Comparison of ENCODE assay signal across 17 cellular contexts in genomic region chr6:166866839-166867637, GRCh38.
"Had no signal": no experiment of that assay in that cellular context is flagged by ENCODE, and none has a peak within 500 bp of the region (broad histone marks: within the 10 kb centered on the region; RNA-seq: fewer than 3 reads in every experiment).

No MANE protein-coding gene starts in this region.

- H3K4me3 Mint-ChIP-seq: activated CD4-positive, alpha-beta memory T cell treated with anti-CD3 and anti-CD28 coated beads, Interleukin-2, amount 10 ng/mL, durations not matched to agents 7 days and 5 days; activated naive CD8-positive, alpha-beta T cell; memory B cell; natural killer cell; stimulated activated effector memory CD8-positive, alpha-beta T cell treated with anti-CD3 and anti-CD28 coated beads, Interleukin-12 subunit alpha, Interleukin-12 subunit beta, amount 100 ng/mL, for 72 hours had no signal

- H3K36me3 Mint-ChIP-seq: activated naive CD8-positive, alpha-beta T cell; natural killer cell; stimulated activated effector memory CD8-positive, alpha-beta T cell treated with anti-CD3 and anti-CD28 coated beads, Interleukin-12 subunit alpha, Interleukin-12 subunit beta, amount 100 ng/mL, for 72 hours had no signal

- H3K4me3 ChIP-seq: left ventricle myocardium inferior, tibial nerve, uterus had no signal

- H3K27ac Mint-ChIP-seq: activated CD4-positive, alpha-beta memory T cell treated with anti-CD3 and anti-CD28 coated beads, Interleukin-2, amount 10 ng/mL, durations not matched to agents 7 days and 5 days; activated naive CD8-positive, alpha-beta T cell; memory B cell; natural killer cell; stimulated activated effector memory CD8-positive, alpha-beta T cell treated with anti-CD3 and anti-CD28 coated beads, Interleukin-12 subunit alpha, Interleukin-12 subunit beta, amount 100 ng/mL, for 72 hours had no signal

- H3K27ac ChIP-seq: left ventricle myocardium inferior, neutrophil, tibial nerve, uterus had no signal

- H3K27me3 ChIP-seq: uterus had no signal

- H3K27me3 Mint-ChIP-seq: activated naive CD8-positive, alpha-beta T cell had no signal

- ATAC-seq: natural killer cell; stimulated activated effector memory CD8-positive, alpha-beta T cell treated with anti-CD3 and anti-CD28 coated beads, Interleukin-12 subunit alpha, Interleukin-12 subunit beta, amount 100 ng/mL, for 72 hours had no signal

- H3K36me3 ChIP-seq: left ventricle myocardium inferior, neutrophil, tibial nerve, uterus had no signal

- H3K9me3 Mint-ChIP-seq: activated CD4-positive, alpha-beta memory T cell treated with anti-CD3 and anti-CD28 coated beads, Interleukin-2, amount 10 ng/mL, durations not matched to agents 7 days and 5 days; memory B cell; natural killer cell; stimulated activated effector memory CD8-positive, alpha-beta T cell treated with anti-CD3 and anti-CD28 coated beads, Interleukin-12 subunit alpha, Interleukin-12 subunit beta, amount 100 ng/mL, for 72 hours had no signal

- H3K9me3 ChIP-seq: left ventricle myocardium inferior, neutrophil, tibial nerve, uterus had no signal

- DNase-seq: activated CD4-positive, alpha-beta memory T cell treated with anti-CD3 and anti-CD28 coated beads, Interleukin-2, amount 10 ng/mL, durations not matched to agents 7 days and 5 days; activated CD4-positive, alpha-beta T cell treated with anti-CD3 and anti-CD28 coated beads for 4 hours; activated effector memory CD4-positive, alpha-beta T cell treated with anti-CD3 and anti-CD28 coated beads, Interleukin-2, amount 50 U/mL, for 16 hours; activated T-cell treated with anti-CD3 and anti-CD28 coated beads, Interleukin-2, amount 50 U/mL, for 48 hours; amniotic stem cell; erythroblast; hippocampal formation; kidney; left ventricle myocardium inferior; natural killer cell; T-helper 2 cell; uterus had no signal
